ENCODE assay signal across 7 cellular contexts in the genomic region with DNA sequence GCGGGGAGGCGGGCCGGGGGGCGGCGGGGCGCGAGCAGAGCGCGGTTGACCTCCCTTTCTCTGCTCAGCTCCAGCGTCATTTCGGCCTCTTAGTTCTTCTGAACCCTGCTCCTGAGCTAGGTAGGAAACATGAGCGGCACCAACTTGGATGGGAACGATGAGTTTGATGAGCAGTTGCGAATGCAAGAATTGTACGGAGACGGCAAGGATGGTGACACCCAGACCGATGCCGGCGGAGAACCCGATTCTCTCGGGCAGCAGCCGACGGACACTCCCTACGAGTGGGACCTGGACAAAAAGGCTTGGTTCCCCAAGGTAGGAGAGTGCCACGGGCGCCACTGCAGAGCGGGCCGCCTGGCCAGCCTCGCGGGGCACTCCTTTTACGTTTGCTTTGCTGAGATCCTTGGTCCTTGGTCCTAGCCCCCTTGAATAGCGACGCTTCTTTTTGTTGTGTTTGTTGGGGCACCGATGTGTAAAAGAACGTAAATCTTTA. TPM values are rescaled to one million over a fixed set of nuclear protein-coding genes. Genes with fewer than 3 reads are reported as not detected.
DNase-seq lines count a peak whose midpoint lies in the region; ATAC-seq and TF ChIP-seq lines count a peak whose summit lies in the region.

A gene with protein sequence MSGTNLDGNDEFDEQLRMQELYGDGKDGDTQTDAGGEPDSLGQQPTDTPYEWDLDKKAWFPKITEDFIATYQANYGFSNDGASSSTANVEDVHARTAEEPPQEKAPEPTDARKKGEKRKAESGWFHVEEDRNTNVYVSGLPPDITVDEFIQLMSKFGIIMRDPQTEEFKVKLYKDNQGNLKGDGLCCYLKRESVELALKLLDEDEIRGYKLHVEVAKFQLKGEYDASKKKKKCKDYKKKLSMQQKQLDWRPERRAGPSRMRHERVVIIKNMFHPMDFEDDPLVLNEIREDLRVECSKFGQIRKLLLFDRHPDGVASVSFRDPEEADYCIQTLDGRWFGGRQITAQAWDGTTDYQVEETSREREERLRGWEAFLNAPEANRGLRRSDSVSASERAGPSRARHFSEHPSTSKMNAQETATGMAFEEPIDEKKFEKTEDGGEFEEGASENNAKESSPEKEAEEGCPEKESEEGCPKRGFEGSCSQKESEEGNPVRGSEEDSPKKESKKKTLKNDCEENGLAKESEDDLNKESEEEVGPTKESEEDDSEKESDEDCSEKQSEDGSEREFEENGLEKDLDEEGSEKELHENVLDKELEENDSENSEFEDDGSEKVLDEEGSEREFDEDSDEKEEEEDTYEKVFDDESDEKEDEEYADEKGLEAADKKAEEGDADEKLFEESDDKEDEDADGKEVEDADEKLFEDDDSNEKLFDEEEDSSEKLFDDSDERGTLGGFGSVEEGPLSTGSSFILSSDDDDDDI (plus strand): TSS at position 37 of the 493 bp plus-strand sequence. CDS start 93 bp downstream, at position 130.

- H3K4me3 ChIP-seq in endocrine pancreas (ENCODE audit: control insufficient read depth, insufficient read depth, low read length) (peak within 1 kb of the TSS; percentile 89), mucosa of stomach (ENCODE audit: low read length) (peak within 1 kb of the TSS; percentile 47)

- H3K9ac ChIP-seq in endocrine pancreas (ENCODE audit: control insufficient read depth, insufficient read depth, low read length) (peak within 1 kb of the TSS; percentile 96), mucosa of stomach (ENCODE audit: low read length) (peak within 1 kb of the TSS; percentile 84)

- ATAC-seq in GM18511 (IDR thresholded peaks at IDR 0.05; ENCODE audit: unreplicated experiment) = peak; percentile 17

- DNase-seq in HEK293T (ENCODE audit: extremely low spot score) (peak; percentile 17), RPMI7951 (ENCODE audit: low read depth) (no peak), amniotic stem cell (lab: John Stamatoyannopoulos, UW) (no peak), NCI-H2227 treated with DMSO at 0.1 percent for 48 hours (lab: John Stamatoyannopoulos, UW) (no peak)

- CTCF ChIA-PET in HEK293T (lab: Yijun Ruan, JAX) = no interaction called here

- POLR2A ChIA-PET in HEK293T (lab: Yijun Ruan, JAX) = interaction anchor here (0.6 to 1.9 kb wide), 4 partner anchors 10 to 21 kb away, joined by 3 to 7 read pairs (median 4); no protein-coding TSS in a partner anchor

- H3K9me3 ChIP-seq in endocrine pancreas (ENCODE audit: control insufficient read depth, low read length) (no peaks in the 10 kb centered on the region), mucosa of stomach (ENCODE audit: control insufficient read depth, low read length) (no peaks in the 10 kb centered on the region)

- H3K4me1 ChIP-seq in endocrine pancreas (ENCODE audit: control insufficient read depth, insufficient read depth, low read length) (peaks cover 4% of the 10 kb centered on the region), mucosa of stomach (ENCODE audit: control insufficient read depth, insufficient read depth, low read length) (no peaks in the 10 kb centered on the region)

- H3K36me3 ChIP-seq in endocrine pancreas (ENCODE audit: control insufficient read depth, insufficient read depth, low read length) (no peaks in the 10 kb centered on the region), mucosa of stomach (ENCODE audit: control insufficient read depth, insufficient read depth, low read length) (no peaks in the 10 kb centered on the region)

- H3K27me3 ChIP-seq in endocrine pancreas (ENCODE audit: control insufficient read depth, insufficient read depth, low read length) = no peaks in the 10 kb centered on the region
- no peaks in the 10 kb centered on the region for H3K27me3 ChIP-seq in mucosa of stomach (ENCODE audit: control insufficient read depth, insufficient read depth, low read length)

TF ChIP-seq in HEK293T, 16 proteins besides CTCF, POLR2A, EP300 and RAD21:
- TF ChIP-seq LEF1 (IDR thresholded peaks at IDR 0.05; ENCODE audit: borderline replicate concordance) (no peak), BHLHE40 (IDR thresholded peaks at IDR 0.05; ENCODE audit: borderline replicate concordance) (no peak), SP1 (IDR thresholded peaks at IDR 0.05) (no peak), SUZ12 (IDR thresholded peaks at IDR 0.05) (no peak), TARDBP (IDR thresholded peaks at IDR 0.05) (no peak), FOXM1 (IDR thresholded peaks at IDR 0.05; ENCODE audit: borderline replicate concordance) (no peak), ZNF384 (IDR thresholded peaks at IDR 0.05) (no peak), FOXA1 (IDR thresholded peaks at IDR 0.05) (no peak), CTBP1 (IDR thresholded peaks at IDR 0.05; ENCODE audit: borderline replicate concordance) (no peak), ELF4 (IDR thresholded peaks at IDR 0.05) (no peak), L3MBTL2 (conservative IDR thresholded peaks at IDR 0.05) (no peak), ARNT (IDR thresholded peaks at IDR 0.05) (no peak), HDGF (IDR thresholded peaks at IDR 0.05; ENCODE audit: borderline replicate concordance) (no peak), NFRKB (IDR thresholded peaks at IDR 0.05) (no peak), FOXK2 (IDR thresholded peaks at IDR 0.05) (no peak)
- TF ChIP-seq, protein P1, sequence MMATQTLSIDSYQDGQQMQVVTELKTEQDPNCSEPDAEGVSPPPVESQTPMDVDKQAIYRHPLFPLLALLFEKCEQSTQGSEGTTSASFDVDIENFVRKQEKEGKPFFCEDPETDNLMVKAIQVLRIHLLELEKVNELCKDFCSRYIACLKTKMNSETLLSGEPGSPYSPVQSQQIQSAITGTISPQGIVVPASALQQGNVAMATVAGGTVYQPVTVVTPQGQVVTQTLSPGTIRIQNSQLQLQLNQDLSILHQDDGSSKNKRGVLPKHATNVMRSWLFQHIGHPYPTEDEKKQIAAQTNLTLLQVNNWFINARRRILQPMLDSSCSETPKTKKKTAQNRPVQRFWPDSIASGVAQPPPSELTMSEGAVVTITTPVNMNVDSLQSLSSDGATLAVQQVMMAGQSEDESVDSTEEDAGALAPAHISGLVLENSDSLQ (IDR thresholded peaks at IDR 0.05) = no peak

RNA-seq across cellular contexts. Expression of the gene that starts here (rescaled TPM):
- total RNA-seq in RPMI7951 (2014; rRNA removed; shearing (Covaris generic)) = 36.9 and 38.6 TPM in 2 replicates
